14 cellular contexts compared by ENCODE assay signal in the genomic region with DNA sequence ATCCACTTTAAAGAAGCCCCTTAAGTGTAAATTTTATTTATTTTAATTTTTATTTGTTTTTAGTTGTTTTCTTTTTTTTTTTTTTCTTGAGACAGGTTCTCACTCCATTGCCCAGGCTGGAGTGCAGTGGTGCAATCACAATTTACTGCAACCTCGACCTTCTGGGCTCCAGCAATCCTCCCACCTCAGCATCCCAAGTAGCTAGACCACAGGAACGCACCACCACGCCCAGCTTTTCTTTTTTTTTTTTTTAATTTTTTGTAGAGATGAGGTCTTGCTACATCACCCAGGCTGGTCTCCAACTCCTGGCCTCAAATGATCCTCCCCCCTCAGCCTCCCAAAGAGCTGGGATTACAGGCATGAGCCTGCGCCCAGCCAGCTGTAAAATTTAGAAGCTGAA.
"Had no signal": no experiment of that assay in that cellular context is flagged by ENCODE, and none has a peak within 500 bp of the region (broad histone marks: within the 10 kb centered on the region; RNA-seq: fewer than 3 reads in every experiment).

No MANE protein-coding gene starts in this region.

- H3K27ac ChIP-seq: left ventricle myocardium inferior, vagina had no signal

- H3K9me3 ChIP-seq: left ventricle myocardium inferior, right atrium auricular region, tibial nerve, vagina had no signal

- H3K4me3 ChIP-seq: left ventricle myocardium inferior, right atrium auricular region, tibial nerve, vagina had no signal

- DNase-seq: activated CD4-positive, alpha-beta T cell treated with anti-CD3 and anti-CD28 coated beads, Interleukin-2, amount 10 ng/mL, durations not matched to agents 7 days and 5 days; activated CD8-positive, alpha-beta memory T cell treated with anti-CD3 and anti-CD28 coated beads, Interleukin-2, amount 50 U/mL, for 4 hours; activated effector memory CD4-positive, alpha-beta T cell treated with Interleukin-2 at 50 U/mL for 16 hours; activated naive CD4-positive, alpha-beta T cell treated with anti-CD3 and anti-CD28 coated beads, Interleukin-2, amount 10 ng/mL, durations not matched to agents 7 days and 5 days; activated T-cell treated with anti-CD3 and anti-CD28 coated beads, Interleukin-2, amount 50 U/mL, for 4 hours; effector CD8-positive, alpha-beta T cell; left ventricle myocardium inferior; mammary epithelial cell; stimulated activated CD4-positive, alpha-beta T cell treated with anti-CD3 and anti-CD28 coated beads, Interleukin-2, amount 100 ng/mL, for 24 hours; stimulated activated naive CD8-positive, alpha-beta T cell treated with anti-CD3 and anti-CD28 coated beads, Interleukin-15, Interleukin-2, amounts not matched to agents 100 U/mL and 50 U/mL, for 24 hours; T1000 had no signal

- H3K36me3 ChIP-seq: vagina had no signal

- H3K27me3 ChIP-seq: right atrium auricular region, vagina had no signal

- H3K4me1 ChIP-seq: right atrium auricular region, vagina had no signal

- ATAC-seq: activated T-cell treated with anti-CD3 and anti-CD28 coated beads, Interleukin-2, amount 50 U/mL, for 4 hours; stimulated activated naive CD8-positive, alpha-beta T cell treated with anti-CD3 and anti-CD28 coated beads, Interleukin-15, Interleukin-2, amounts not matched to agents 100 U/mL and 50 U/mL, for 24 hours had no signal
